In the genomic region with DNA sequence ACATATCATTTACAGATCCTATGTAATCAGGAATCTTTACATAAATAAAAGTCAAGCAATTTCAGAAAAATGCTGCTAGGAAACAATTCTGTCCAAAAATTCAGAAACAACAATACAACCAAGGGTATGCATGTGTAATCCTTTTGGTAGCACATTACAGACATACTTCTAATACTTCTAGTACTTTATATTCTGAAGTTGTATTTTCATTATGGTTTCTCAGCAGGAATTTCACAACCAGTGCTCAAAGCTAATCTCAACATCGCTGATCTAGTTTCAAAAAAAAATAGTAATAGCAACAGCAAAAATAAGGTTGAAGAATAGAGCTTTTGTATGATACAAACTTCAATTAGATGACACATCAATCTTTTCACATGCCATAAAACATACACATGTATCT, we compare ENCODE assay signal across 17 cellular contexts.
DNase-seq lines count a peak whose midpoint lies in the region; TF ChIP-seq lines count a peak whose summit lies in the region.
"Had no signal": no experiment of that assay in that cellular context is flagged by ENCODE, and none has a peak within 500 bp of the region (broad histone marks: within the 10 kb centered on the region; RNA-seq: fewer than 3 reads in every experiment).

No MANE protein-coding gene starts in this region.

- H3K27ac ChIP-seq in mammary epithelial cell (ENCODE audit: insufficient read depth, low read depth, low read length) = no peak overlapping the region
- no peak overlapping the region for H3K27ac ChIP-seq in breast epithelium
- peak overlapping the region; percentile 68 for H3K27ac ChIP-seq in brain microvascular endothelial cell
- H3K27ac ChIP-seq: 22Rv1 had no signal

- TF ChIP-seq CTCF in mammary epithelial cell (conservative IDR thresholded peaks at IDR 0.05 in 1 of 2, IDR thresholded peaks at IDR 0.05 in 1 of 2; ENCODE audit: extremely low read depth in 1 of 2, insufficient read depth in 1 of 2, low read depth in 1 of 2, low read length in 2 of 2) = no peak
- TF ChIP-seq CTCF in breast epithelium (IDR thresholded peaks at IDR 0.05) = no peak
- no peak for TF ChIP-seq CTCF in brain microvascular endothelial cell (IDR thresholded peaks at IDR 0.05; ENCODE audit: low read depth, low read length, missing control alignments)
- no peak for TF ChIP-seq CTCF in foreskin fibroblast (IDR thresholded peaks at IDR 0.05; ENCODE audit: low read depth, low read length)

- H3K27ac Mint-ChIP-seq in activated T-helper 1 cell treated with anti-CD3 and anti-CD28 coated beads, Interleukin-12 subunit alpha, Interleukin-12 subunit beta, Interleukin-2, Interleukin-4 antibody, amounts not matched to agents 30 ng/mL and 10 ng/mL and 1 ng/mL, durations not matched to agents 14 hours and 24 hours and 36 hours = no peak overlapping the region
- H3K27ac Mint-ChIP-seq: CD4-positive, CD25-positive, alpha-beta regulatory T cell had no signal

- H3K9me3 ChIP-seq in mammary epithelial cell (replicated peaks; ENCODE audit: insufficient read depth, low read length) (no peaks in the 10 kb centered on the region), breast epithelium (no peaks in the 10 kb centered on the region)

- H3K9me3 Mint-ChIP-seq in activated T-helper 1 cell treated with anti-CD3 and anti-CD28 coated beads, Interleukin-12 subunit alpha, Interleukin-12 subunit beta, Interleukin-2, Interleukin-4 antibody, amounts not matched to agents 30 ng/mL and 10 ng/mL and 1 ng/mL, durations not matched to agents 14 hours and 24 hours and 36 hours = no peaks in the 10 kb centered on the region

- no peaks in the 10 kb centered on the region for H3K4me1 ChIP-seq in mammary epithelial cell (ENCODE audit: insufficient read depth, low read length)
- H3K4me1 ChIP-seq in breast epithelium = no peaks in the 10 kb centered on the region

- H3K4me3 Mint-ChIP-seq in activated T-helper 1 cell treated with anti-CD3 and anti-CD28 coated beads, Interleukin-12 subunit alpha, Interleukin-12 subunit beta, Interleukin-2, Interleukin-4 antibody, amounts not matched to agents 30 ng/mL and 10 ng/mL and 1 ng/mL, durations not matched to agents 14 hours and 24 hours and 36 hours = no peak overlapping the region
- H3K4me3 Mint-ChIP-seq: CD4-positive, CD25-positive, alpha-beta regulatory T cell had no signal

- H3K27me3 ChIP-seq in mammary epithelial cell (ENCODE audit: insufficient read depth, low read length) (no peaks in the 10 kb centered on the region), breast epithelium (no peaks in the 10 kb centered on the region), brain microvascular endothelial cell (replicated peaks) (no peaks in the 10 kb centered on the region)

- H3K79me2 ChIP-seq in mammary epithelial cell (ENCODE audit: insufficient read depth, low read length) = no peaks in the 10 kb centered on the region

- no peak overlapping the region for H3K4me2 ChIP-seq in mammary epithelial cell (ENCODE audit: insufficient read depth, low read depth, low read length)

- TF ChIP-seq POLR2A in breast epithelium (IDR thresholded peaks at IDR 0.05) = no peak

- H2AFZ ChIP-seq in mammary epithelial cell (ENCODE audit: low read depth, low read length) = no peak overlapping the region

- DNase-seq in mammary epithelial cell = peak; percentile 44
- DNase-seq in breast epithelium (ENCODE audit: low spot score in 2 of 2) = no peak
- DNase-seq in brain microvascular endothelial cell = peak; percentile 32
- peak; percentile 41 to 69 for DNase-seq in foreskin fibroblast
- DNase-seq in stromal cell of bone marrow (ENCODE audit: low read depth) = peak; percentile 54
- DNase-seq in central memory CD4-positive, alpha-beta T cell = no peak
- DNase-seq in activated T-helper 1 cell treated with anti-CD3 and anti-CD28 coated beads, Interleukin-12 subunit alpha, Interleukin-12 subunit beta, Interleukin-2, Interleukin-4 antibody, amounts not matched to agents 30 ng/mL and 10 ng/mL and 1 ng/mL, durations not matched to agents 14 hours and 24 hours and 36 hours (ENCODE audit: low spot score) = no peak
- DNase-seq in HuH-7.5 (ENCODE audit: low spot score) = no peak
- DNase-seq: Calu3; CD4-positive, CD25-positive, alpha-beta regulatory T cell; GOT3; NCI-H1048; NCI-H146; NCI-H2107; NCI-H446; NCI-H748 treated with DMSO at 0.1 percent for 48 hours had no signal

- no peaks in the 10 kb centered on the region for H4K20me1 ChIP-seq in mammary epithelial cell (ENCODE audit: insufficient read depth, low read length)

- intact Hi-C loops in mammary epithelial cell (cut with micrococcal nuclease) (no loop called here), breast epithelium (cut with DNase I; ENCODE audit: low total_unique reads) (no loop called here)
- intact Hi-C loops in activated T-helper 1 cell treated with anti-CD3 and anti-CD28 coated beads, Interleukin-12 subunit alpha, Interleukin-12 subunit beta, Interleukin-2, Interleukin-4 antibody, amounts not matched to agents 30 ng/mL and 10 ng/mL and 1 ng/mL, durations not matched to agents 14 hours and 24 hours and 36 hours (cut with micrococcal nuclease) = no loop called here

- in situ Hi-C loops in mammary epithelial cell (cut with MboI; ENCODE audit: low sequenced_read_pairs in 2 of 2) (no loop called here), brain microvascular endothelial cell (cut with HindIII; ENCODE audit: low pct_ligation_motif_present, low sequenced_read_pairs) (no loop called here)

- no TSS peak for BruUV-seq in mammary epithelial cell (replicated peaks; lab: Mats Ljungman, UMichigan)

- H3K4me1 Mint-ChIP-seq in activated T-helper 1 cell treated with anti-CD3 and anti-CD28 coated beads, Interleukin-12 subunit alpha, Interleukin-12 subunit beta, Interleukin-2, Interleukin-4 antibody, amounts not matched to agents 30 ng/mL and 10 ng/mL and 1 ng/mL, durations not matched to agents 14 hours and 24 hours and 36 hours (ENCODE audit: low read depth) = no peaks in the 10 kb centered on the region
- H3K4me1 Mint-ChIP-seq: CD4-positive, CD25-positive, alpha-beta regulatory T cell had no signal

- H3K36me3 ChIP-seq in mammary epithelial cell (ENCODE audit: insufficient read depth, low read length) = no peaks in the 10 kb centered on the region
- no peaks in the 10 kb centered on the region for H3K36me3 ChIP-seq in breast epithelium
- no peaks in the 10 kb centered on the region for H3K36me3 ChIP-seq in brain microvascular endothelial cell (replicated peaks)

- H3K4me3 ChIP-seq in mammary epithelial cell (replicated peaks in 1 of 3; ENCODE audit: insufficient read depth in 1 of 3, low read depth in 2 of 3, low read length in 3 of 3) (no peak overlapping the region), breast epithelium (no peak overlapping the region), brain microvascular endothelial cell (ENCODE audit: low read depth, low read length) (no peak overlapping the region), foreskin fibroblast (ENCODE audit: low read depth in 1 of 2, low read length in 2 of 2) (no peak overlapping the region)

- H3K27me3 Mint-ChIP-seq in activated T-helper 1 cell treated with anti-CD3 and anti-CD28 coated beads, Interleukin-12 subunit alpha, Interleukin-12 subunit beta, Interleukin-2, Interleukin-4 antibody, amounts not matched to agents 30 ng/mL and 10 ng/mL and 1 ng/mL, durations not matched to agents 14 hours and 24 hours and 36 hours (ENCODE audit: insufficient read depth) = no peaks in the 10 kb centered on the region
- H3K27me3 Mint-ChIP-seq: CD4-positive, CD25-positive, alpha-beta regulatory T cell had no signal

- CTCF ChIA-PET in mammary epithelial cell (lab: Charles Lee; ENCODE audit: low non-redundant PET) = no interaction called here

- no peaks in the 10 kb centered on the region for H3K36me3 Mint-ChIP-seq in activated T-helper 1 cell treated with anti-CD3 and anti-CD28 coated beads, Interleukin-12 subunit alpha, Interleukin-12 subunit beta, Interleukin-2, Interleukin-4 antibody, amounts not matched to agents 30 ng/mL and 10 ng/mL and 1 ng/mL, durations not matched to agents 14 hours and 24 hours and 36 hours (ENCODE audit: low read depth)

- dilution Hi-C loops in mammary epithelial cell (cut with HindIII; ENCODE audit: low sequenced_read_pairs) = no loop called here

- WGBS in mammary epithelial cell (ENCODE audit: low coverage, missing lambda C conversion rate) = 14% methylated on average over 1 of the region's 1 CpG

- H3K9ac ChIP-seq in mammary epithelial cell (ENCODE audit: insufficient read depth, low read length) = no peak overlapping the region

Comparison
In these comparisons a context has a peak if more than half of its experiments do, and no peak if none do; other contexts are left out.
1. DNase-seq: peak in mammary epithelial cell (single experiment), brain microvascular endothelial cell (single experiment), foreskin fibroblast (2 of 2) and stromal cell of bone marrow (single experiment); none in breast epithelium (0 of 2), central memory CD4-positive, alpha-beta T cell (single experiment), activated T-helper 1 cell treated with anti-CD3 and anti-CD28 coated beads, Interleukin-12 subunit alpha, Interleukin-12 subunit beta, Interleukin-2, Interleukin-4 antibody, amounts not matched to agents 30 ng/mL and 10 ng/mL and 1 ng/mL, durations not matched to agents 14 hours and 24 hours and 36 hours (single experiment) and HuH-7.5 (single experiment).